ENCODE assay signal across 7 cellular contexts in genomic region chr6:79570802-79571367, GRCh38. TPM values are rescaled to one million over a fixed set of nuclear protein-coding genes. Genes with fewer than 3 reads are reported as not detected.
DNase-seq lines count a peak whose midpoint lies in the region; TF ChIP-seq lines count a peak whose summit lies in the region.

No MANE protein-coding gene starts in this region.

- DNase-seq in GM12865 (ENCODE audit: low read depth), result peak; percentile 62
- DNase-seq in GM23248, result peak; percentile 59
- peak; percentile 36 for DNase-seq in M059J (ENCODE audit: low read depth)
- DNase-seq in SK-N-DZ (ENCODE audit: low spot score), result peak; percentile 54
- DNase-seq in fibroblast of mammary gland (ENCODE audit: low read depth), result peak; percentile 54
- peak; percentile 64 for DNase-seq in pons (ENCODE audit: low spot score)
- DNase-seq in activated CD4-positive, alpha-beta T cell treated with anti-CD3 and anti-CD28 coated beads for 4 hours, result no peak

- H3K36me3 ChIP-seq in GM23248 (ENCODE audit: low read depth), result no peaks in the 10 kb centered on the region

- no peak overlapping the region for H2AFZ ChIP-seq in GM23248

- TF ChIP-seq CTCF in GM12865 (IDR thresholded peaks at IDR 0.05; ENCODE audit: insufficient read depth, low read depth, low read length, missing control alignments), result peak; percentile 49
- peak; percentile 68 for TF ChIP-seq CTCF in fibroblast of mammary gland (conservative IDR thresholded peaks at IDR 0.05; ENCODE audit: control insufficient read depth, insufficient read depth, low read depth, low read length)

- H3K4me2 ChIP-seq in GM23248 (ENCODE audit: unreplicated experiment), result peak overlapping the region; percentile 1

- peaks cover 9% of the 10 kb centered on the region for H3K4me1 ChIP-seq in GM23248 (ENCODE audit: insufficient read depth)

- H3K9me2 ChIP-seq in GM23248 (ENCODE audit: insufficient read depth), result no peaks in the 10 kb centered on the region

- no peaks in the 10 kb centered on the region for H4K20me1 ChIP-seq in GM23248 (ENCODE audit: insufficient read depth)

- no peak overlapping the region for H3K27ac ChIP-seq in GM23248

- in situ Hi-C loops in GM23248 (cut with MboI), result no loop called here

- H3K27me3 ChIP-seq in GM23248 (replicated peaks; ENCODE audit: insufficient read depth), result no peaks in the 10 kb centered on the region

- H3F3A ChIP-seq in GM23248 (ENCODE audit: insufficient read depth), result no peaks in the 10 kb centered on the region

- H3K4me3 ChIP-seq in GM12865 (ENCODE audit: low read depth, low read length), result no peak overlapping the region
- peak overlapping the region; percentile 51 for H3K4me3 ChIP-seq in GM23248
- H3K4me3 ChIP-seq in fibroblast of mammary gland (ENCODE audit: control insufficient read depth, low read depth, low read length), result no peak overlapping the region

- no peaks in the 10 kb centered on the region for H3K79me2 ChIP-seq in GM23248 (ENCODE audit: insufficient read depth)

- 18 to 27% methylated on average over 4 of the region's 4 CpGs for WGBS in GM23248 (ENCODE audit: low coverage in 1 of 2, low lambda C conversion rate in 2 of 2, missing lambda C conversion rate in 2 of 2), 2 experiments

- H3K9ac ChIP-seq in GM23248, result no peak overlapping the region

- no peaks in the 10 kb centered on the region for H3K9me3 ChIP-seq in GM23248 (ENCODE audit: low read depth)

RNA-seq across cellular contexts. Expression of gene LCA5, which starts 33.7 kb away (rescaled TPM):
- total RNA-seq in GM23248 (2014; rRNA removed; shearing (Covaris generic)), result 2.7 and 4.2 TPM in 2 replicates
- polyA plus RNA-seq in GM23248 (2016; fragmentation: Nextera tagmentation; extraction: Ambion mirVana), result 3.6 and 4.0 TPM in 2 replicates
- 4.1 and 5.0 TPM in 2 replicates for total RNA-seq in M059J (2014; rRNA removed; shearing (Covaris generic))
- polyA plus RNA-seq in SK-N-DZ (2014; cell fraction: cytosol; rRNA removed), result 3.6 and 5.4 TPM in 2 replicates
- 3.9 and 4.0 TPM in 2 replicates for polyA plus RNA-seq in SK-N-DZ (2014; cell fraction: nucleus; rRNA removed)

Comparison
In these comparisons a context has a peak if more than half of its experiments do, and no peak if none do; other contexts are left out.
1. DNase-seq: peak in GM12865 (single experiment), GM23248 (single experiment), M059J (single experiment), SK-N-DZ (single experiment), fibroblast of mammary gland (single experiment) and pons (single experiment); none in activated CD4-positive, alpha-beta T cell treated with anti-CD3 and anti-CD28 coated beads for 4 hours (0 of 2).